Comparison of ENCODE assay signal across 10 cellular contexts in the genomic region with DNA sequence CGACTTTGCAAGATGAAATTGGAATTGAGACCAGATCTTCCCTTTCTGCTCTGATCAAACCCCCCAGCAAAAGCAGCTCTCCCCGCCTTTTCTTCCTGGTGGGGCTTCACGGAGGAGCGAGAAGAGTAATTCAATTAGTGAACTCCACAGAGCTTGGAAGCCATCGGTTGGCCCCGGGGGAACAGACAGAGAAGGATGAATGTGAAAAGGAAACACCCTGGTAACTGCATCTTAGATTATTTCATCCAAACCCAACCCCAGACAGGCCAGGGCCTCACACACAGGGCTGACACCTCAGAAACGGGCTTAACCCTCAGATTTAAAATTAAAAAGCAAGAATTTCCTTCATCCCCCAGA. TPM values are rescaled to one million over a fixed set of nuclear protein-coding genes. Genes with fewer than 3 reads are reported as not detected.
A peak's percentile ranks its signal among the peaks of the same experiment; 100 is the strongest.
DNase-seq lines count a peak whose midpoint lies in the region; ATAC-seq and TF ChIP-seq lines count a peak whose summit lies in the region.
"Had no signal": no experiment of that assay in that cellular context is flagged by ENCODE, and none has a peak within 500 bp of the region (broad histone marks: within the 10 kb centered on the region; RNA-seq: fewer than 3 reads in every experiment).

No MANE protein-coding gene starts in this region.

- 35 to 41% methylated on average over 7 of the region's 7 CpGs for WGBS in heart right ventricle, 2 donors

- peaks cover 4% of the 10 kb centered on the region for H3K36me3 Mint-ChIP-seq in mesothelial cell of epicardium

- H3K27me3 Mint-ChIP-seq in mesothelial cell of epicardium (ENCODE audit: low read depth), result no peaks in the 10 kb centered on the region

- intact Hi-C loops in heart right ventricle (cut with DNase I), result no loop called here
- intact Hi-C loops in Right ventricle myocardium superior (cut with DNase I), result no loop called here
- intact Hi-C loops in vagina (cut with DNase I), result no loop called here

- TF ChIP-seq POLR2A in vagina (IDR thresholded peaks at IDR 0.05), result no peak

- H3K4me1 Mint-ChIP-seq in mesothelial cell of epicardium, result peaks cover 96% of the 10 kb centered on the region

- H3K27ac Mint-ChIP-seq in mesothelial cell of epicardium, result peak overlapping the region; percentile 99

- DNase-seq in heart right ventricle, result no peak
- DNase-seq in Right ventricle myocardium superior, result no peak
- no peak for DNase-seq in adipocyte (ENCODE audit: low read depth)
- no peak for DNase-seq in mesothelial cell of epicardium (ENCODE audit: low spot score in 2 of 2, unreplicated experiment in 2 of 2)
- DNase-seq in vagina (ENCODE audit: extremely low spot score in 2 of 2), result no peak
- no peak for DNase-seq in NCI-H345 treated with DMSO at 0.1 percent for 48 hours (lab: John Stamatoyannopoulos, UW; ENCODE audit: unreplicated experiment)
- no peak for DNase-seq in midbrain (lab: John Stamatoyannopoulos, UW)
- DNase-seq in OCI-M2 (lab: John Stamatoyannopoulos, UW; ENCODE audit: unreplicated experiment), result no peak
- DNase-seq: NCI-H1417 had no signal

- ATAC-seq in heart right ventricle (no peak), Right ventricle myocardium superior (ENCODE audit: poor library complexity) (no peak)
- ATAC-seq: HCT116 had no signal

- H3K9me3 ChIP-seq in heart right ventricle (no peaks in the 10 kb centered on the region), adipocyte (ENCODE audit: control insufficient read depth, low read length) (no peaks in the 10 kb centered on the region), vagina (no peaks in the 10 kb centered on the region)

- H3K4me1 ChIP-seq in heart right ventricle (peaks cover 84 to 98% (median 95%) of the 10 kb centered on the region in 9 donors), adipocyte (ENCODE audit: control insufficient read depth, insufficient read depth, low read length) (peaks cover 97% of the 10 kb centered on the region), vagina (peaks cover 100% of the 10 kb centered on the region)

- peak overlapping the region; percentile 76 for H3K9ac ChIP-seq in adipocyte (ENCODE audit: low read length)

- H3K9me3 Mint-ChIP-seq in mesothelial cell of epicardium, result no peaks in the 10 kb centered on the region

- H3K4me3 ChIP-seq in heart right ventricle (peak overlapping the region in 3 of 10 donors; percentile 0 to 44 (median 26)), adipocyte (ENCODE audit: low read length) (peak overlapping the region; percentile 36), vagina (no peak overlapping the region)

- H3K4me3 Mint-ChIP-seq in mesothelial cell of epicardium, result peak overlapping the region; percentile 55

- H3K27me3 ChIP-seq in heart right ventricle, result no peaks in the 10 kb centered on the region
- H3K27me3 ChIP-seq in adipocyte (replicated peaks; ENCODE audit: control insufficient read depth, insufficient read depth, low read length), result no peaks in the 10 kb centered on the region
- H3K27me3 ChIP-seq in vagina, result no peaks in the 10 kb centered on the region

- peaks cover 0 to 20% (median 0%) of the 10 kb centered on the region in 9 donors for H3K36me3 ChIP-seq in heart right ventricle
- peaks cover 5% of the 10 kb centered on the region for H3K36me3 ChIP-seq in adipocyte (ENCODE audit: control insufficient read depth, insufficient read depth, low read length, severe bottlenecking)
- no peaks in the 10 kb centered on the region for H3K36me3 ChIP-seq in vagina

- H3K27ac ChIP-seq in heart right ventricle, result peak overlapping the region; percentile 32 to 96 (median 85)
- H3K27ac ChIP-seq in vagina, result peak overlapping the region; percentile 94

- TF ChIP-seq CTCF in heart right ventricle (IDR thresholded peaks at IDR 0.05) (no peak), mesothelial cell of epicardium (IDR thresholded peaks at IDR 0.05; ENCODE audit: unreplicated experiment) (no peak), vagina (IDR thresholded peaks at IDR 0.05) (no peak)

RNA-seq across cellular contexts. Expression of a gene that starts 18.3 kb away (rescaled TPM):
- 10 to 100 TPM; 15.4 to 28.6 (median 19.9) TPM for total RNA-seq in heart right ventricle
- polyA plus RNA-seq in heart right ventricle, result 10 to 100 TPM in 1 of 2 donors, 1 to 10 TPM in 1; 6.7 to 18.7 TPM
- 14.0 TPM for total RNA-seq in Right ventricle myocardium superior
- 75.5 to 77.6 TPM (median 76.8 TPM) in 3 replicates for total RNA-seq in mesothelial cell of epicardium
- total RNA-seq in vagina, result 34.1 TPM
